In the genomic region with DNA sequence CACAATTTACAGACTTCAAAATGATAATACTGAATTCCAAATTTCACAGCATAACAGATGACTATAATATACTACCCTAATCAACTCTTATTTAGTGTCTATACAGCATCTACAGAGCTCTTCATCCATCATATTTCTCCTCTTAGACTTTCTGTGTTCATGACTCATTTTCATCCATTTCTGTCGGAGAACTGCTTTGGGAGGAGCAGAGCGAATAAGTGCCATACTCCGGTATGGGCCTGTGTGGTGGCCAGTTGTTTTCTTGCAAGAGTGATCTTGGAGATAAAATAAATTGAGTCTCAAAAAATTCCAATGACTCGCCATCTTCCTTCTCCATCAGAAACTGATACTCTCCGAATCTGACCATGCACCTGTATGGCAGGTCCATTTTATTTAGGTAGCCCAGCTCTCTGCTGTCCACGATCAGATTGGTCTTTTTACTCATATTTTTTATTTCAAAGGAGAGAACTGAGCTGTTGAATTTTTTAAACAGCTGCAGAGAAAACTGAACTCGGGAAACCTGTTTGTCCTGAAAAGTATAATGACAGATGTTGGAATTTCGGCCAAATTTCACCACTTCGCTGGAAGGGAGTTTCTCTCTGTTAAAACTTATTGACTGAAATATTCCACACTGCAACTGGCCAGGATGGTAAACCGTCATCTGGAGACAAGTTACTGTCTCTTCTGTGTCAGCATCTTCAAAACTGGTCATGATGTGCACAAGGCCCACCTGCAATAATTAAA, we compare ENCODE assay signal across 20 cellular contexts. TPM values are rescaled to one million over a fixed set of nuclear protein-coding genes. Genes with fewer than 3 reads are reported as not detected.
DNase-seq lines count a peak whose midpoint lies in the region; TF ChIP-seq lines count a peak whose summit lies in the region.
"Had no signal": no experiment of that assay in that cellular context is flagged by ENCODE, and none has a peak within 500 bp of the region (broad histone marks: within the 10 kb centered on the region; RNA-seq: fewer than 3 reads in every experiment).

No MANE protein-coding gene starts in this region.

- H3K36me3 ChIP-seq in OCI-LY3 (replicated peaks; ENCODE audit: low read depth, low read length) (peaks cover 61% of the 10 kb centered on the region), thyroid gland (no peaks in the 10 kb centered on the region), MG63 (no peaks in the 10 kb centered on the region)
- H3K36me3 ChIP-seq: upper lobe of right lung had no signal

- H3K79me2 ChIP-seq in OCI-LY3 (ENCODE audit: low read length): peaks cover 96% of the 10 kb centered on the region

- TF ChIP-seq CTCF in OCI-LY3 (IDR thresholded peaks at IDR 0.05; ENCODE audit: low read depth, low read length) (no peak), epithelial cell of esophagus (IDR thresholded peaks at IDR 0.05; ENCODE audit: insufficient read depth, low read depth, low read length, missing control alignments) (no peak), thyroid gland (IDR thresholded peaks at IDR 0.05) (no peak), CD14-positive monocyte (IDR thresholded peaks at IDR 0.05) (no peak)

- no peaks in the 10 kb centered on the region for H3K27me3 ChIP-seq in OCI-LY3 (ENCODE audit: low read depth, low read length)
- H3K27me3 ChIP-seq in thyroid gland: no peaks in the 10 kb centered on the region
- no peaks in the 10 kb centered on the region for H3K27me3 ChIP-seq in MG63
- H3K27me3 ChIP-seq: ascending aorta, upper lobe of right lung had no signal

- CTCF ChIA-PET in activated naive CD4-positive, alpha-beta T cell treated with anti-CD3 and anti-CD28 coated beads, Interleukin-2, amount 10 ng/mL, durations not matched to agents 7 days and 5 days (lab: Charles Lee): no interaction called here

- H3K9me3 Mint-ChIP-seq in activated naive CD4-positive, alpha-beta T cell treated with anti-CD3 and anti-CD28 coated beads, Interleukin-2, amount 10 ng/mL, durations not matched to agents 7 days and 5 days: peaks cover 7% of the 10 kb centered on the region
- H3K9me3 Mint-ChIP-seq in CD14-positive monocyte: peaks cover 0 to 2% (median 0%) of the 10 kb centered on the region in 7 donors

- TF ChIP-seq POLR2A in thyroid gland (IDR thresholded peaks at IDR 0.05): no peak

- peak overlapping the region; percentile 35 for H3K27ac Mint-ChIP-seq in activated naive CD4-positive, alpha-beta T cell treated with anti-CD3 and anti-CD28 coated beads, Interleukin-2, amount 10 ng/mL, durations not matched to agents 7 days and 5 days
- H3K27ac Mint-ChIP-seq in CD14-positive monocyte: peak overlapping the region in 2 of 7 donors; percentile 38 to 50
- H3K27ac Mint-ChIP-seq: T-helper 2 cell treated with Interferon-gamma antibody and Interleukin-4, amounts not matched to agents 5 μg/mL and 100 μg/mL, for 36 hours had no signal

- H3K4me3 ChIP-seq in OCI-LY3 (ENCODE audit: low read length) (no peak overlapping the region), epithelial cell of esophagus (ENCODE audit: low read length) (no peak overlapping the region), thyroid gland (replicated peaks in 1 of 3) (no peak overlapping the region), MG63 (no peak overlapping the region)
- H3K4me3 ChIP-seq: ascending aorta, K562, upper lobe of right lung had no signal

- DNase-seq in activated naive CD4-positive, alpha-beta T cell treated with anti-CD3 and anti-CD28 coated beads, Interleukin-2, amount 10 ng/mL, durations not matched to agents 7 days and 5 days: no peak
- DNase-seq in activated naive CD4-positive, alpha-beta T cell (lab: John Stamatoyannopoulos, UW): no peak
- DNase-seq in epithelial cell of esophagus (ENCODE audit: low read depth): peak; percentile 70
- peak; percentile 29 to 35 for DNase-seq in thyroid gland
- no peak for DNase-seq in CD14-positive monocyte (ENCODE audit: low spot score)
- DNase-seq in HK-2 (ENCODE audit: unreplicated experiment): no peak
- DNase-seq in MG63: no peak
- DNase-seq: activated CD4-positive, alpha-beta T cell treated with anti-CD3 and anti-CD28 coated beads, Interleukin-2, amount 50 U/mL, for 1 hour; cortex of kidney; head of caudate nucleus; NCI-H1417 treated with DMSO at 0.1 percent for 48 hours; NCI-H345; posterior cingulate gyrus; Right ventricle myocardium superior; stimulated activated naive B cell treated with anti-CD40 and anti-IgM and Interleukin-4, amounts not matched to agents 10 μg/mL and 1 μg/mL and 100 μg/mL, for 72 hours; upper lobe of right lung had no signal

- peaks cover 47% of the 10 kb centered on the region for H3K4me1 ChIP-seq in OCI-LY3 (ENCODE audit: low read length)
- H3K4me1 ChIP-seq in thyroid gland: peaks cover 19 to 22% of the 10 kb centered on the region in 2 donors

- WGBS in thyroid gland, 2 donors: 63 to 70% methylated on average over 10 of the region's 10 CpGs

- H3K4me2 ChIP-seq in OCI-LY3 (ENCODE audit: low read length): 0 out of 2 replicates have a peak overlapping the region, but pooled peaks have one; percentile 0

- H4K20me1 ChIP-seq in OCI-LY3 (ENCODE audit: insufficient read depth, low read length): peaks cover 83% of the 10 kb centered on the region

- H3K36me3 Mint-ChIP-seq in activated naive CD4-positive, alpha-beta T cell treated with anti-CD3 and anti-CD28 coated beads, Interleukin-2, amount 10 ng/mL, durations not matched to agents 7 days and 5 days: peaks cover 52% of the 10 kb centered on the region
- peaks cover 29 to 39% of the 10 kb centered on the region in 2 donors for H3K36me3 Mint-ChIP-seq in CD14-positive monocyte

- no peaks in the 10 kb centered on the region for H3K27me3 Mint-ChIP-seq in activated naive CD4-positive, alpha-beta T cell treated with anti-CD3 and anti-CD28 coated beads, Interleukin-2, amount 10 ng/mL, durations not matched to agents 7 days and 5 days
- H3K27me3 Mint-ChIP-seq in CD14-positive monocyte (ENCODE audit: low read depth in 3 of 3): no peaks in the 10 kb centered on the region
- H3K27me3 Mint-ChIP-seq: stimulated activated naive B cell treated with anti-CD40 and anti-IgM and Interleukin-4, amounts not matched to agents 10 μg/mL and 1 μg/mL and 100 μg/mL, for 72 hours had no signal

- 0 out of 2 replicates have a peak overlapping the region, but pooled peaks have one; percentile 4 for H3K27ac ChIP-seq in OCI-LY3 (ENCODE audit: low read length)
- peak overlapping the region; percentile 41 to 86 (median 85) for H3K27ac ChIP-seq in thyroid gland
- H3K27ac ChIP-seq: ascending aorta, upper lobe of right lung had no signal

- intact Hi-C loops in thyroid gland (cut with DNase I) (no loop called here), CD14-positive monocyte (cut with micrococcal nuclease) (no loop called here)

- no peak overlapping the region for H3K4me3 Mint-ChIP-seq in activated naive CD4-positive, alpha-beta T cell treated with anti-CD3 and anti-CD28 coated beads, Interleukin-2, amount 10 ng/mL, durations not matched to agents 7 days and 5 days
- H3K4me3 Mint-ChIP-seq in CD14-positive monocyte: no peak overlapping the region
- H3K4me3 Mint-ChIP-seq: stimulated activated naive B cell treated with anti-CD40 and anti-IgM and Interleukin-4, amounts not matched to agents 10 μg/mL and 1 μg/mL and 100 μg/mL, for 72 hours; T-helper 2 cell treated with Interferon-gamma antibody and Interleukin-4, amounts not matched to agents 5 μg/mL and 100 μg/mL, for 36 hours had no signal

- H3K9me3 ChIP-seq in OCI-LY3 (ENCODE audit: insufficient read depth, low read length) (no peaks in the 10 kb centered on the region; the same call in 1 of the 2 replicates), thyroid gland (no peaks in the 10 kb centered on the region), MG63 (no peaks in the 10 kb centered on the region)
- H3K9me3 ChIP-seq: ascending aorta, upper lobe of right lung had no signal

- H3K4me1 Mint-ChIP-seq in activated naive CD4-positive, alpha-beta T cell treated with anti-CD3 and anti-CD28 coated beads, Interleukin-2, amount 10 ng/mL, durations not matched to agents 7 days and 5 days: peaks cover 50% of the 10 kb centered on the region
- H3K4me1 Mint-ChIP-seq in CD14-positive monocyte: peaks cover 43% of the 10 kb centered on the region

- no peak overlapping the region for H3K9ac ChIP-seq in OCI-LY3 (ENCODE audit: low read length)

- no peak overlapping the region for H2AFZ ChIP-seq in OCI-LY3 (ENCODE audit: low read depth, low read length)

RNA-seq across cellular contexts. Expression of a gene that starts 7.8 kb away (rescaled TPM):
- total RNA-seq in thyroid gland: 10 to 100 TPM; 18.8 to 26.1 (median 21.0) TPM
- polyA plus RNA-seq in CD14-positive monocyte: 1 to 10 TPM; 4.4 to 6.3 TPM
- 4.1 and 7.6 TPM in 2 replicates for total RNA-seq in MG63 (2014; rRNA removed; shearing (Covaris generic); ENCODE audit: low replicate concordance)

RNA-seq across cellular contexts. Expression of a gene that starts 19.3 kb away (rescaled TPM):
- total RNA-seq in thyroid gland: 10 to 100 TPM; 27.9 to 46.2 (median 32.7) TPM
- 1 to 10 TPM; 5.3 to 8.1 TPM for polyA plus RNA-seq in CD14-positive monocyte
- 2.1 and 8.8 TPM in 2 replicates for total RNA-seq in MG63 (2014; rRNA removed; shearing (Covaris generic); ENCODE audit: low replicate concordance)

RNA-seq across cellular contexts. Expression of a gene that starts 46.3 kb away (rescaled TPM):
- total RNA-seq in thyroid gland: 10 to 100 TPM; 15.0 to 20.4 (median 16.6) TPM
- polyA plus RNA-seq in CD14-positive monocyte: 10 to 100 TPM; 14.6 to 15.8 TPM
- 17.5 and 23.9 TPM in 2 replicates for total RNA-seq in MG63 (2014; rRNA removed; shearing (Covaris generic); ENCODE audit: low replicate concordance)

Comparison
In these comparisons a context has a peak if more than half of its experiments do, and no peak if none do; other contexts are left out.
1. DNase-seq: peak in epithelial cell of esophagus (single experiment) and thyroid gland (2 of 2); none in activated naive CD4-positive, alpha-beta T cell treated with anti-CD3 and anti-CD28 coated beads, Interleukin-2, amount 10 ng/mL, durations not matched to agents 7 days and 5 days (single experiment), activated naive CD4-positive, alpha-beta T cell (0 of 4), CD14-positive monocyte (single experiment), HK-2 (single experiment) and MG63 (single experiment).